In genomic region chr7:92550194-92550593, GRCh38 we compare ENCODE assay signal across 28 cellular contexts.
"Had no signal": no experiment of that assay in that cellular context is flagged by ENCODE, and none has a peak within 500 bp of the region (broad histone marks: within the 10 kb centered on the region; RNA-seq: fewer than 3 reads in every experiment).

No MANE protein-coding gene starts in this region.

- H3K27ac ChIP-seq: epithelial cell of prostate, foreskin keratinocyte, gastroesophageal sphincter, parathyroid adenoma, skin epidermis, spleen, testis, tibial artery had no signal

- H3K4me3 ChIP-seq: gastroesophageal sphincter, mucosa of descending colon, skin epidermis, spleen, testis, tibial artery had no signal

- FAIRE-seq: colon had no signal

- H3K36me3 Mint-ChIP-seq: immature natural killer cell; mesothelial cell of epicardium; naive B cell; natural killer cell treated with Interleukin-12 subunit alpha and Interleukin-12 subunit beta and Interleukin-15 and Interleukin-18, amount 100 ng/mL, for 72 hours; stimulated activated memory B cell treated with anti-CD40 and anti-IgM and Interleukin-4, amounts not matched to agents 10 μg/mL and 1 μg/mL and 100 μg/mL, for 72 hours; type B pancreatic cell had no signal

- H3K4me1 Mint-ChIP-seq: endodermal cell; immature natural killer cell; mesothelial cell of epicardium; naive B cell; neural crest cell; stimulated activated memory B cell treated with anti-CD40 and anti-IgM and Interleukin-4, amounts not matched to agents 10 μg/mL and 1 μg/mL and 100 μg/mL, for 72 hours had no signal

- H3K4me3 Mint-ChIP-seq: endodermal cell; immature natural killer cell; mesothelial cell of epicardium; naive B cell; natural killer cell treated with Interleukin-12 subunit alpha and Interleukin-12 subunit beta and Interleukin-15 and Interleukin-18, amount 100 ng/mL, for 72 hours; neural crest cell; stimulated activated memory B cell treated with anti-CD40 and anti-IgM and Interleukin-4, amounts not matched to agents 10 μg/mL and 1 μg/mL and 100 μg/mL, for 72 hours; type B pancreatic cell had no signal

- H3K27me3 ChIP-seq: testis, tibial artery had no signal

- H3K36me3 ChIP-seq: gastroesophageal sphincter, spleen, tibial artery had no signal

- H3K27ac Mint-ChIP-seq: endodermal cell; immature natural killer cell; mesothelial cell of epicardium; naive B cell; natural killer cell treated with Interleukin-12 subunit alpha and Interleukin-12 subunit beta and Interleukin-15 and Interleukin-18, amount 100 ng/mL, for 72 hours; progenitor cell of endocrine pancreas; stimulated activated memory B cell treated with anti-CD40 and anti-IgM and Interleukin-4, amounts not matched to agents 10 μg/mL and 1 μg/mL and 100 μg/mL, for 72 hours; type B pancreatic cell had no signal

- ATAC-seq: esophagus mucosa; foreskin keratinocyte; gastroesophageal sphincter; mucosa of descending colon; natural killer cell treated with Interleukin-12 subunit alpha and Interleukin-12 subunit beta and Interleukin-15 and Interleukin-18, amount 100 ng/mL, for 72 hours; stimulated activated memory B cell treated with anti-CD40 and anti-IgM and Interleukin-4, amounts not matched to agents 10 μg/mL and 1 μg/mL and 100 μg/mL, for 72 hours; stimulated activated naive CD8-positive, alpha-beta T cell treated with anti-CD3 and anti-CD28 coated beads, Interleukin-15, Interleukin-2, amounts not matched to agents 100 U/mL and 50 U/mL, for 24 hours had no signal

- H3K27me3 Mint-ChIP-seq: natural killer cell treated with Interleukin-12 subunit alpha and Interleukin-12 subunit beta and Interleukin-15 and Interleukin-18, amount 100 ng/mL, for 72 hours; stimulated activated memory B cell treated with anti-CD40 and anti-IgM and Interleukin-4, amounts not matched to agents 10 μg/mL and 1 μg/mL and 100 μg/mL, for 72 hours; type B pancreatic cell had no signal

- H3K9me3 Mint-ChIP-seq: immature natural killer cell; mesothelial cell of epicardium; natural killer cell treated with Interleukin-12 subunit alpha and Interleukin-12 subunit beta and Interleukin-15 and Interleukin-18, amount 100 ng/mL, for 72 hours; neural crest cell; stimulated activated memory B cell treated with anti-CD40 and anti-IgM and Interleukin-4, amounts not matched to agents 10 μg/mL and 1 μg/mL and 100 μg/mL, for 72 hours; type B pancreatic cell had no signal

- H3K9me3 ChIP-seq: gastroesophageal sphincter, mucosa of descending colon, spleen, testis, tibial artery had no signal

- H3K4me1 ChIP-seq: foreskin keratinocyte, gastroesophageal sphincter, parathyroid adenoma, spleen, testis, tibial artery had no signal

- DNase-seq: effector CD8-positive, alpha-beta T cell; endodermal cell; foreskin keratinocyte; hypothalamus; immature natural killer cell; islet precursor cell; kidney glomerular epithelial cell; mesenchymal stem cell; mucosa of descending colon; naive B cell; spleen; stimulated activated CD4-positive, alpha-beta T cell treated with anti-CD3 and anti-CD28 coated beads, Interleukin-4, amount 100 ng/mL, for 4 hours; stimulated activated naive CD8-positive, alpha-beta T cell treated with anti-CD3 and anti-CD28 coated beads, Interleukin-15, Interleukin-2, amounts not matched to agents 100 U/mL and 50 U/mL, for 24 hours; substantia nigra; testis; tibial artery had no signal
